1 cellular context compared by ENCODE assay signal in genomic region chr7:23013715-23014649, GRCh38.
TF ChIP-seq lines count a peak whose summit lies in the region.

TSS of gene HYCC1 (minus strand) at chr7:23014130. CDS start at chr7:22991111, 23,019 bp downstream.

TF ChIP-seq in HepG2, 621 proteins besides CTCF, POLR2A, EP300 and RAD21 (continued from another document and continues in another):
- TF ChIP-seq ZNF318 (CRISPR knock-in tag; IDR thresholded peaks at IDR 0.05) (no peak), ZBTB14 (CRISPR knock-in tag; IDR thresholded peaks at IDR 0.05) (no peak), CREBL2 (CRISPR knock-in tag; IDR thresholded peaks at IDR 0.05; ENCODE audit: borderline replicate concordance) (no peak), SMAD9 (CRISPR knock-in tag; IDR thresholded peaks at IDR 0.05) (0 out of 2 replicates have a peak, but pooled peaks have one; percentile 76), ZC3H13 (CRISPR knock-in tag; IDR thresholded peaks at IDR 0.05) (no peak), IKZF5 (CRISPR knock-in tag; IDR thresholded peaks at IDR 0.05) (peak; percentile 70; the same call in 1 of the 2 replicates), AFF4 (CRISPR knock-in tag; IDR thresholded peaks at IDR 0.05) (no peak), TAF15 (IDR thresholded peaks at IDR 0.05; ENCODE audit: low read depth, low read length, poor library complexity, severe bottlenecking) (no peak), ADNP (CRISPR knock-in tag; IDR thresholded peaks at IDR 0.05) (no peak), ARID4A (CRISPR knock-in tag; IDR thresholded peaks at IDR 0.05; ENCODE audit: borderline replicate concordance) (peak; percentile 88), SP140L (CRISPR knock-in tag; IDR thresholded peaks at IDR 0.05; ENCODE audit: borderline replicate concordance) (no peak), ZNF691 (CRISPR knock-in tag; IDR thresholded peaks at IDR 0.05; ENCODE audit: borderline replicate concordance, low read depth) (no peak), DNMT1 (CRISPR knock-in tag; IDR thresholded peaks at IDR 0.05) (no peak), HHEX (CRISPR knock-in tag; IDR thresholded peaks at IDR 0.05) (no peak), AKAP8 (CRISPR knock-in tag; IDR thresholded peaks at IDR 0.05) (no peak), NPAS2 (CRISPR knock-in tag; IDR thresholded peaks at IDR 0.05; ENCODE audit: borderline replicate concordance) (no peak), KMT2A (CRISPR knock-in tag; IDR thresholded peaks at IDR 0.05) (peak; percentile 30; the same call in 1 of the 2 replicates), ZNF567 (CRISPR knock-in tag; IDR thresholded peaks at IDR 0.05; ENCODE audit: borderline replicate concordance) (no peak), ZNF564 (CRISPR knock-in tag; IDR thresholded peaks at IDR 0.05) (0 out of 2 replicates have a peak, but pooled peaks have one; percentile 46), ZNF629 (CRISPR knock-in tag; conservative IDR thresholded peaks at IDR 0.05) (peak; percentile 68), ZNF232 (CRISPR knock-in tag; IDR thresholded peaks at IDR 0.05; ENCODE audit: borderline replicate concordance) (peak; percentile 67; the same call in 1 of the 2 replicates), ZNF414 (CRISPR knock-in tag; IDR thresholded peaks at IDR 0.05) (0 out of 2 replicates have a peak, but pooled peaks have one; percentile 23), HNRNPLL (IDR thresholded peaks at IDR 0.05; ENCODE audit: low read depth, low read length, poor library complexity, severe bottlenecking) (peak; percentile 61), ZFAT (CRISPR knock-in tag; conservative IDR thresholded peaks at IDR 0.05) (no peak), ZNF20 (CRISPR knock-in tag; IDR thresholded peaks at IDR 0.05) (no peak), ZBED4 (CRISPR knock-in tag; IDR thresholded peaks at IDR 0.05; ENCODE audit: borderline replicate concordance) (no peak), MED8 (CRISPR knock-in tag; IDR thresholded peaks at IDR 0.05; ENCODE audit: insufficient replicate concordance) (no peak), ZNF354B (CRISPR knock-in tag; IDR thresholded peaks at IDR 0.05) (no peak), ZSCAN29 (CRISPR knock-in tag; conservative IDR thresholded peaks at IDR 0.05) (no peak), ZNF589 (CRISPR knock-in tag; conservative IDR thresholded peaks at IDR 0.05) (no peak), SAFB2 (CRISPR knock-in tag; IDR thresholded peaks at IDR 0.05; ENCODE audit: borderline replicate concordance, low read depth) (no peak)
